9 cellular contexts compared by ENCODE assay signal in the genomic region with DNA sequence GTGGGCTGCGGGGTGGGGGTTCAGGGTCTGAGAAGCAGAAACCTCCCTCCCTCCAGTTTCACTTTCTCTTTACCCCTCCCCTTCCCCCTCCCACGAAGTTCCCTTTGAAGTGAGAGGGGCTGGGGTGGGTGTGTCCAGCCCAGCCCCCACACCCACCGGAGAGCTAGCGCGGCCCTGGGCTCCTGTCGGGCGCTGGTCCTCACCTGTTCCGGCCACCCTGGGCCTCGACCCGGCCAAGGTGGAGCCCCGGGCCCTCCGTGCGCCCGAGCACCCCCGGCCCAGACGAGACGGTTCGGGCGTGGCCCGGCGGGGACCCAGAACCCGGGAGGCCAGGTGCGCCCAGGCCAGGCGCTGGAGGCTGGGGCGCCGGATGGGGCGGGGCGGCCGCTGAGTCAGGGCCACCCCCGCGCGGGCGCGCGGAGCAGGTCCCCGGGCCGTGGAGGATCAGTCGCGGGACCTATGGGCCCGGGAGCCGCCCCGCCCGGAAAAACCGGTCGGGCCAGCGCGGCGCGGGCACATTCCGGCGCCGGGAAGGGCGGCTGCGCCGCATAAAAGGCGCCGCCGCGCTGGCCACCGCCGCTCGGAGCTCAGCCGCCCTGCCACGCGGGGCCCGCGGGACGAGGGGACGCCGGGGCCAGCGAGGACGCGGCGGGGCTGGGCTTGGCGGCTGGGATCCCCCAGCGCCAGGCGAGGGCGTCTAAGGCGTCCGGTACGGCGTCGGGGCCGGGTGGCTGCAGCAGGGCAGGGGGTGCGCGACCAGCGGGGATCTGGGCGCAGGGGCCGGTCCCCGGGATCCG. TPM values are rescaled to one million over a fixed set of nuclear protein-coding genes. Genes with fewer than 3 reads are reported as not detected.
DNase-seq lines count a peak whose midpoint lies in the region; ATAC-seq and TF ChIP-seq lines count a peak whose summit lies in the region.
"Had no signal": no experiment of that assay in that cellular context is flagged by ENCODE, and none has a peak within 500 bp of the region (broad histone marks: within the 10 kb centered on the region; RNA-seq: fewer than 3 reads in every experiment).

No MANE protein-coding gene starts in this region.

- H3K27ac ChIP-seq in A673 (ENCODE audit: low read depth, low read length, poor library complexity, severe bottlenecking) (no peak overlapping the region), esophagus muscularis mucosa (replicated peaks in 1 of 4) (no peak overlapping the region)
- H3K27ac ChIP-seq: HL-60 had no signal

- H3K4me3 Mint-ChIP-seq in natural killer cell (peak overlapping the region; percentile 49), endothelial cell (ENCODE audit: unreplicated experiment) (no peak overlapping the region)

- H3K4me1 Mint-ChIP-seq in natural killer cell (no peaks in the 10 kb centered on the region), endothelial cell (ENCODE audit: unreplicated experiment) (no peaks in the 10 kb centered on the region)

- CTCF ChIA-PET in A673 (lab: Charles Lee): no interaction called here

- H3K4me3 ChIP-seq in A673 (ENCODE audit: low read depth, low read length, poor library complexity, severe bottlenecking) (peak overlapping the region; percentile 37), NT2/D1 (ENCODE audit: insufficient read length, low read depth) (peak overlapping the region; percentile 42), esophagus muscularis mucosa (peak overlapping the region; percentile 44 to 56 (median 48))

- H3K27ac Mint-ChIP-seq in natural killer cell: no peak overlapping the region
- no peak overlapping the region for H3K27ac Mint-ChIP-seq in endothelial cell (ENCODE audit: unreplicated experiment)

- POLR2A ChIA-PET in A673 (lab: Charles Lee; ENCODE audit: low non-redundant PET): no interaction called here

- no peaks in the 10 kb centered on the region for H3K36me3 ChIP-seq in A673 (ENCODE audit: insufficient read depth, low read length, poor library complexity, severe bottlenecking)
- H3K36me3 ChIP-seq in NT2/D1 (ENCODE audit: insufficient read depth, insufficient read length, low read length): no peaks in the 10 kb centered on the region
- no peaks in the 10 kb centered on the region for H3K36me3 ChIP-seq in esophagus muscularis mucosa

- H3K9me3 ChIP-seq in A673 (ENCODE audit: low read depth, low read length, poor library complexity, severe bottlenecking) (no peaks in the 10 kb centered on the region), NT2/D1 (ENCODE audit: insufficient read depth, low read length) (no peaks in the 10 kb centered on the region), esophagus muscularis mucosa (no peaks in the 10 kb centered on the region)

- ATAC-seq in natural killer cell: peak in 1 of 3 donors; percentile 43

- no peak for TF ChIP-seq EP300 in esophagus muscularis mucosa (IDR thresholded peaks at IDR 0.05)

- peaks cover 9 to 13% of the 10 kb centered on the region in 2 donors for H3K27me3 Mint-ChIP-seq in natural killer cell (ENCODE audit: low read depth in 2 of 2)
- H3K27me3 Mint-ChIP-seq in endothelial cell (ENCODE audit: unreplicated experiment): peaks cover 30% of the 10 kb centered on the region

- WGBS in esophagus muscularis mucosa: no CpG with 5 or more reads among the region's 91 CpGs

- no TSS peak for BruUV-seq in A673 (replicated peaks; lab: Mats Ljungman, UMichigan)

- no peak for TF ChIP-seq CTCF in A673 (conservative IDR thresholded peaks at IDR 0.05; ENCODE audit: low read depth, low read length)
- TF ChIP-seq CTCF in esophagus muscularis mucosa (IDR thresholded peaks at IDR 0.05): no peak
- no peak for TF ChIP-seq CTCF in natural killer cell (IDR thresholded peaks at IDR 0.05)
- no peak for TF ChIP-seq CTCF in endothelial cell (IDR thresholded peaks at IDR 0.05; ENCODE audit: unreplicated experiment)

- H3K27me3 ChIP-seq in A673 (replicated peaks; ENCODE audit: insufficient read depth, low read depth, low read length, poor library complexity): peaks cover 83% of the 10 kb centered on the region
- peaks cover 52% of the 10 kb centered on the region for H3K27me3 ChIP-seq in NT2/D1 (ENCODE audit: insufficient read depth, insufficient read length)
- peaks cover 0 to 87% (median 23%) of the 10 kb centered on the region in 4 donors for H3K27me3 ChIP-seq in esophagus muscularis mucosa

- DNase-seq in A673 (ENCODE audit: low spot score) (no peak), NT2/D1 (ENCODE audit: low read depth, low spot score) (no peak), esophagus muscularis mucosa (ENCODE audit: extremely low spot score) (no peak), natural killer cell (no peak), SKM-1 (lab: John Stamatoyannopoulos, UW; ENCODE audit: unreplicated experiment) (no peak), NCI-H1092 (lab: John Stamatoyannopoulos, UW) (no peak), NCI-H69 (lab: John Stamatoyannopoulos, UW) (no peak), endothelial cell (ENCODE audit: low spot score) (no peak)

- H3K4me1 ChIP-seq in A673 (ENCODE audit: insufficient read depth, low read length, poor library complexity, severe bottlenecking) (no peaks in the 10 kb centered on the region), NT2/D1 (ENCODE audit: insufficient read depth, insufficient read length) (peaks cover 7% of the 10 kb centered on the region), esophagus muscularis mucosa (peaks cover 7 to 24% (median 20%) of the 10 kb centered on the region in 4 donors)

- H3K36me3 Mint-ChIP-seq in natural killer cell (no peaks in the 10 kb centered on the region), endothelial cell (ENCODE audit: low read depth, unreplicated experiment) (no peaks in the 10 kb centered on the region)

- intact Hi-C loops in A673 (cut with micrococcal nuclease; ENCODE audit: unreplicated experiment) (no loop called here), esophagus muscularis mucosa (cut with DNase I) (no loop called here), natural killer cell (cut with micrococcal nuclease) (no loop called here)

- H3K9ac ChIP-seq in NT2/D1 (ENCODE audit: insufficient read length, low read depth): peak overlapping the region; percentile 51

- no peak for TF ChIP-seq POLR2A in esophagus muscularis mucosa (IDR thresholded peaks at IDR 0.05; ENCODE audit: low read depth)

- no peaks in the 10 kb centered on the region for H3K9me3 Mint-ChIP-seq in natural killer cell
- H3K9me3 Mint-ChIP-seq in endothelial cell (ENCODE audit: unreplicated experiment): no peaks in the 10 kb centered on the region

RNA-seq across cellular contexts. Expression of a gene that starts 21.6 kb away (rescaled TPM):
- 11.5 and 16.0 TPM in 2 replicates for total RNA-seq in A673 (2021)
- 1 to 10 TPM; 4.6 to 7.2 (median 5.6) TPM for total RNA-seq in esophagus muscularis mucosa
- not detected for total RNA-seq in natural killer cell
- 96.9 TPM for total RNA-seq in endothelial cell (ENCODE audit: unreplicated experiment)

RNA-seq across cellular contexts. Expression of a gene that starts 31.2 kb away (rescaled TPM):
- total RNA-seq in A673 (2021): not detected in 2 replicates
- under 1 TPM in 3 of 4 donors, not detected in 1; 0.33 to 0.75 (median 0.45) TPM for total RNA-seq in esophagus muscularis mucosa
- not detected for total RNA-seq in natural killer cell
- 1.2 TPM for total RNA-seq in endothelial cell (ENCODE audit: unreplicated experiment)

Comparison
In these comparisons a context has a peak if more than half of its experiments do, and no peak if none do; other contexts are left out.
1. RNA of a gene that starts 21.6 kb away (total RNA-seq): 96.9 TPM in endothelial cell (single experiment), 11.5 to 16.0 TPM in A673 and 4.6 to 7.2 TPM in esophagus muscularis mucosa; not detected in natural killer cell; every median in the first group is over 4 times any median in the second.
2. Peak in every context shown above with its lines, with median percentiles within 50 percentile points of each other: H3K4me3 ChIP-seq.